33 cellular contexts compared by ENCODE assay signal in the genomic region with DNA sequence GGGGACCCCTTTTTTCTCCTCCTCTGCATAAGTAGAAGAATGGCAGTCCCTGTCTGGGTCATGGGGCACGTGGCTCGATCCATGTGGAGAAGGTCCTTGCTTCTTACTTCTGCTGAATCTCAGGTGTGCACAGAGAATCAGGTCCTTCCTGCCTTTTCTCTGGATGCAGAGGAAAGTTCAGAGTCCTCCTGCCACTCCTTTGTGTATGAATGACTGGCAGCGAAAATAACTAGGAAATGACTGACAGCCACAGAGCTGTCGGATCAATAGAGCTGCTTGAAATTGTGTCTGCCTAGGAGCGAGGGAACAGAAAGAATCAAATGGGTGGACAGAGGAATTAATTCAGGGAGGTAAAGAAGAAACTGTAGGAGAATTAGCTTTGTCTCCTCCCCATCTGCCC. TPM values are rescaled to one million over a fixed set of nuclear protein-coding genes. Genes with fewer than 3 reads are reported as not detected.
"Had no signal": no experiment of that assay in that cellular context is flagged by ENCODE, and none has a peak within 500 bp of the region (broad histone marks: within the 10 kb centered on the region; RNA-seq: fewer than 3 reads in every experiment).

No MANE protein-coding gene starts in this region.

- H3K4me3 ChIP-seq: heart right ventricle, left lung, lower lobe of right lung, neural progenitor cell, right atrium auricular region, sigmoid colon, smooth muscle cell, tibial nerve, upper lobe of left lung, vagina had no signal

- H3K27me3 ChIP-seq: right atrium auricular region, sigmoid colon, tibial nerve, upper lobe of left lung, vagina had no signal

- H3K9me3 ChIP-seq: left lung, neutrophil, right atrium auricular region, sigmoid colon, upper lobe of left lung, vagina had no signal

- H3K9ac ChIP-seq: neural progenitor cell had no signal

- H2AFZ ChIP-seq: neural progenitor cell had no signal

- H3K27ac ChIP-seq: heart right ventricle, left lung, lower lobe of right lung, neural progenitor cell, neutrophil, right atrium auricular region, sigmoid colon, tibial nerve, upper lobe of left lung, vagina had no signal

- H3K4me1 ChIP-seq: left lung, lower lobe of right lung, sigmoid colon, tibial nerve, upper lobe of left lung, vagina had no signal

- H3K36me3 ChIP-seq: heart right ventricle, left lung, lower lobe of right lung, neural progenitor cell, neutrophil, right atrium auricular region, sigmoid colon, tibial nerve, upper lobe of left lung, vagina had no signal

- ATAC-seq: heart right ventricle; left cardiac atrium; left lung; lower lobe of right lung; naive thymus-derived CD8-positive, alpha-beta T cell; stimulated activated memory B cell treated with anti-CD40 and anti-IgM and Interleukin-4, amounts not matched to agents 10 μg/mL and 1 μg/mL and 100 μg/mL, for 72 hours; stimulated activated naive CD8-positive, alpha-beta T cell treated with anti-CD3 and anti-CD28 coated beads, Interleukin-15, amount 100 ng/mL, for 72 hours had no signal

- DNase-seq: heart right ventricle; hippocampal formation; kidney glomerular epithelial cell; left cardiac atrium; left lung; lower lobe of right lung; mammary epithelial cell; mesenchymal stem cell; naive thymus-derived CD8-positive, alpha-beta T cell; occipital lobe; sigmoid colon; stimulated activated CD4-positive, alpha-beta T cell treated with anti-CD3 and anti-CD28 coated beads, Interleukin-1b, Interleukin-23, amount 100 ng/mL, for 48 hours; stimulated activated CD4-positive, alpha-beta T cell treated with anti-CD3 and anti-CD28 coated beads, Interleukin-2, amount 100 ng/mL, for 48 hours; stimulated activated CD4-positive, alpha-beta T cell treated with anti-CD3 and anti-CD28 coated beads, Interleukin-4, amount 100 ng/mL, for 4 hours; stimulated activated CD8-positive, alpha-beta memory T cell treated with anti-CD3 and anti-CD28 coated beads, Interleukin-4, amount 100 ng/mL, for 48 hours; stimulated activated naive CD4-positive, alpha-beta T cell treated with Interleukin-2 at 50 U/mL for 16 hours; stimulated activated naive CD8-positive, alpha-beta T cell treated with anti-CD3 and anti-CD28 coated beads, Interleukin-15, amount 100 ng/mL, for 72 hours; substantia nigra; upper lobe of left lung had no signal

- H3K4me2 ChIP-seq: neural progenitor cell, smooth muscle cell had no signal

RNA-seq across cellular contexts. Expression of gene ROPN1, which starts 49.6 kb away (rescaled TPM):
- total RNA-seq: left lung; liver; lower lobe of right lung; naive thymus-derived CD8-positive, alpha-beta T cell; osteocyte; progenitor cell of endocrine pancreas; pulmonary artery endothelial cell; renal cortical epithelial cell; right atrium auricular region; sigmoid colon; smooth muscle cell; temporal lobe; tibial nerve; upper lobe of left lung; urinary bladder; vagina had no signal
- polyA plus RNA-seq: liver; naive thymus-derived CD8-positive, alpha-beta T cell; smooth muscle cell; urinary bladder had no signal
